9 cellular contexts compared by ENCODE assay signal in the genomic region with DNA sequence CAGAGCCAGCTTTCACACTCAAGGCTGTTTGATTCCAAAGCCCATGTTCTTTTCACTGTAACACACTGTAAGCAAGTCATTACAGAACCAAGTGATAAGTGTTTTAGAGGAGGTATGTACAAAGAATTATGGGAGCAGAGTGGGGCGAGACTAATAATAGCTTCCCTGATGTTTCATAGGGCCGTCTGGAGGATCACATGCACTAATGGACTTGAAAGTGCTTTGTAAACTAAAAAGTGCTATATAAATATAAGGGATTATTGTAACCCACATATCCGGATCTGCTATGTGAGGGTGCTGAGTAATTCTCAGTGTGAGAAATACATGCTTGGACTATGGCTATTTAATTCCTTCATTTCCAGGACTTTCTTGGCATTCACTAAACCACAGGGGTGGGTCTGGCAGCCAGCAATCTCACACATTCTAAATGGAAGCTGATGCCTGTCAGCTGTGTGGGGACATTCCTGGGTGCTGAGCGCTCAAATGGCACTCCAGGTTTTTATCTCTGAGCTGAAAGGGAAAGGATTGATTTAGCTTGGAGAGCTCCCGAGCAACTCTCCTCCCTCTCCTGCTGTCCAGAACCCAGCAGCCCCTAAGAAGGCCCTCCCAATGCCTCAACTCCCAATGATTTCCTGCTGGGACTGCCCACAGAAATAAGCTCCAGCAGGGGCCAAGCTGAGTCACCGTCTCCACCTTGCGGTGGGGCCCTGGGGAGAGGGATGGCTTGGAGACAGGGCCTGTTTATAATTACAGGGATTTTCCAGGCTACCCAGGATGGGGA.
DNase-seq lines count a peak whose midpoint lies in the region; TF ChIP-seq lines count a peak whose summit lies in the region.
"Had no signal": no experiment of that assay in that cellular context is flagged by ENCODE, and none has a peak within 500 bp of the region (broad histone marks: within the 10 kb centered on the region; RNA-seq: fewer than 3 reads in every experiment).

No MANE protein-coding gene starts in this region.

- TF ChIP-seq CTCF in astrocyte of the cerebellum (IDR thresholded peaks at IDR 0.05; ENCODE audit: low read depth, low read length, missing control alignments) = no peak

- DNase-seq in NCI-H187 treated with DMSO at 0.1 percent for 48 hours (lab: John Stamatoyannopoulos, UW) = peak; percentile 73
- peak; percentile 94 for DNase-seq in astrocyte of the cerebellum (ENCODE audit: low read depth)
- DNase-seq in islet precursor cell = peak; percentile 99
- DNase-seq in smooth muscle cell of the brain vasculature (ENCODE audit: low read depth, low spot score) = peak; percentile 86
- no peak for DNase-seq in activated effector memory CD4-positive, alpha-beta T cell treated with Interleukin-2 at 50 U/mL for 16 hours
- no peak for DNase-seq in SW 1271 (lab: John Stamatoyannopoulos, UW)
- no peak for DNase-seq in iPS-NIHi11 (ENCODE audit: low spot score)
- no peak for DNase-seq in Ammon's horn (ENCODE audit: low spot score)
- DNase-seq: activated CD8-positive, alpha-beta T cell treated with anti-CD3 and anti-CD28 coated beads, Interleukin-2, amount 10 ng/mL, durations not matched to agents 7 days and 5 days had no signal

- H3K4me3 ChIP-seq in astrocyte of the cerebellum (ENCODE audit: low read depth, low read length) = no peak overlapping the region

- in situ Hi-C loops in astrocyte of the cerebellum (cut with HindIII; ENCODE audit: low sequenced_read_pairs) = loop anchor here (25.0 kb wide), 1 partner anchor 203 kb away; no protein-coding TSS in a partner anchor

Comparison
In these comparisons a context has a peak if more than half of its experiments do, and no peak if none do; other contexts are left out.
1. DNase-seq: peak in NCI-H187 treated with DMSO at 0.1 percent for 48 hours (single experiment), astrocyte of the cerebellum (single experiment), islet precursor cell (single experiment) and smooth muscle cell of the brain vasculature (single experiment); none in activated effector memory CD4-positive, alpha-beta T cell treated with Interleukin-2 at 50 U/mL for 16 hours (single experiment), SW 1271 (0 of 2), iPS-NIHi11 (single experiment) and Ammon's horn (single experiment).